In the genomic region with DNA sequence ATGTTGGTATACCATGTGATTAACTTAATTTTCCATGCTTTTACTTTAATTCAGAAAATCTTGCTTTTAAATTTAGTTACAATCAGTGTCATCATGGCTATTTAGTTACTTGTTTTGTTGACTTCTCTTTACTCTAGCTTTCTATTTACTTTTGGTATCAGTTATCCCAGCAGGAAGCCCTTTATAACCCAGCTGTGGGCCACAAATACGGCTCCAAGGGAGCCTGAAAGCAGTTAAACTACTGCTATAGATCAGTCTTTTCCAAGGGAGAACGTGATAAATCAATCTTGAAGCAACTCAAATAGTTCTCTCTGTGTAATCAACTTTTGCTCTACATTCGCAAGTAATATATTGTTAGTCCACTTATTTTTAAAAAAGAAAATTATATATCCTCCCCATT, we compare ENCODE assay signal across 1 cellular context.
A peak's percentile ranks its signal among the peaks of the same experiment; 100 is the strongest.
TF ChIP-seq lines count a peak whose summit lies in the region.

No MANE protein-coding gene starts in this region.

TF ChIP-seq in HEK293, 187 proteins besides CTCF, POLR2A, EP300 and RAD21 (continued from another document and continues in another):
- TF ChIP-seq MZF1 (tag by site-specific recombination; IDR thresholded peaks at IDR 0.05; ENCODE audit: borderline replicate concordance) (no peak), SALL2 (tag by site-specific recombination; IDR thresholded peaks at IDR 0.05; ENCODE audit: borderline replicate concordance) (no peak), ZNF169 (tag by site-specific recombination; IDR thresholded peaks at IDR 0.05) (no peak), ZNF311 (tag by site-specific recombination; IDR thresholded peaks at IDR 0.05; ENCODE audit: borderline replicate concordance) (no peak), HIC1 (tag by site-specific recombination; IDR thresholded peaks at IDR 0.05) (peak; percentile 29; the same call in 1 of the 2 replicates), SCRT1 (tag by site-specific recombination; IDR thresholded peaks at IDR 0.05; ENCODE audit: borderline replicate concordance) (no peak), ATF2 (tag by site-specific recombination; IDR thresholded peaks at IDR 0.05; ENCODE audit: low read depth) (peak; percentile 61; the same call in 1 of the 2 replicates), ZNF138 (tag by site-specific recombination; IDR thresholded peaks at IDR 0.05; ENCODE audit: borderline replicate concordance) (no peak), ZBTB11 (tag by site-specific recombination; conservative IDR thresholded peaks at IDR 0.05; ENCODE audit: low read depth) (no peak), ZBTB20 (tag by site-specific recombination; IDR thresholded peaks at IDR 0.05) (no peak), ZNF2 (tag by site-specific recombination; IDR thresholded peaks at IDR 0.05) (no peak), ZSCAN23 (tag by site-specific recombination; IDR thresholded peaks at IDR 0.05) (no peak), ZNF426 (tag by site-specific recombination; IDR thresholded peaks at IDR 0.05) (no peak), ZNF335 (tag by site-specific recombination; conservative IDR thresholded peaks at IDR 0.05) (no peak), ZNF350 (tag by site-specific recombination; IDR thresholded peaks at IDR 0.05) (no peak), KLF10 (tag by site-specific recombination; IDR thresholded peaks at IDR 0.05) (peak; percentile 36; the same call in 1 of the 2 replicates), ZBTB8A (tag by site-specific recombination; IDR thresholded peaks at IDR 0.05) (peak; percentile 49), ZSCAN16 (tag by site-specific recombination; IDR thresholded peaks at IDR 0.05) (no peak), ZNF623 (tag by site-specific recombination; IDR thresholded peaks at IDR 0.05) (no peak), ZNF518A (tag by site-specific recombination; conservative IDR thresholded peaks at IDR 0.05; ENCODE audit: low read depth) (no peak), ZNF501 (tag by site-specific recombination; IDR thresholded peaks at IDR 0.05) (peak; percentile 31; the same call in 1 of the 2 replicates), ZNF670 (tag by site-specific recombination; IDR thresholded peaks at IDR 0.05; ENCODE audit: low read depth) (no peak), REPIN1 (tag by site-specific recombination; IDR thresholded peaks at IDR 0.05; ENCODE audit: low read depth) (no peak), KLF16 (tag by site-specific recombination; IDR thresholded peaks at IDR 0.05) (no peak), ZFP3 (tag by site-specific recombination; IDR thresholded peaks at IDR 0.05; ENCODE audit: low read depth) (no peak), TSHZ1 (tag by site-specific recombination; IDR thresholded peaks at IDR 0.05; ENCODE audit: borderline replicate concordance) (no peak), WT1 (tag by site-specific recombination; IDR thresholded peaks at IDR 0.05) (0 out of 2 replicates have a peak, but pooled peaks have one; percentile 30), ZNF157 (tag by site-specific recombination; IDR thresholded peaks at IDR 0.05) (no peak), BCL11A (tag by site-specific recombination; IDR thresholded peaks at IDR 0.05; ENCODE audit: low read depth) (no peak), ZNF555 (tag by site-specific recombination; conservative IDR thresholded peaks at IDR 0.05) (no peak), ZNF239 (tag by site-specific recombination; IDR thresholded peaks at IDR 0.05) (no peak), ZNF571 (tag by site-specific recombination; IDR thresholded peaks at IDR 0.05) (no peak), ZNF133 (tag by site-specific recombination; IDR thresholded peaks at IDR 0.05) (no peak), ZNF629 (tag by site-specific recombination; IDR thresholded peaks at IDR 0.05) (peak; percentile 45), ZNF175 (tag by site-specific recombination; IDR thresholded peaks at IDR 0.05) (no peak), ZNF473 (tag by site-specific recombination; IDR thresholded peaks at IDR 0.05) (no peak), ZFHX2 (tag by site-specific recombination; conservative IDR thresholded peaks at IDR 0.05) (no peak)
- TF ChIP-seq, protein P1, sequence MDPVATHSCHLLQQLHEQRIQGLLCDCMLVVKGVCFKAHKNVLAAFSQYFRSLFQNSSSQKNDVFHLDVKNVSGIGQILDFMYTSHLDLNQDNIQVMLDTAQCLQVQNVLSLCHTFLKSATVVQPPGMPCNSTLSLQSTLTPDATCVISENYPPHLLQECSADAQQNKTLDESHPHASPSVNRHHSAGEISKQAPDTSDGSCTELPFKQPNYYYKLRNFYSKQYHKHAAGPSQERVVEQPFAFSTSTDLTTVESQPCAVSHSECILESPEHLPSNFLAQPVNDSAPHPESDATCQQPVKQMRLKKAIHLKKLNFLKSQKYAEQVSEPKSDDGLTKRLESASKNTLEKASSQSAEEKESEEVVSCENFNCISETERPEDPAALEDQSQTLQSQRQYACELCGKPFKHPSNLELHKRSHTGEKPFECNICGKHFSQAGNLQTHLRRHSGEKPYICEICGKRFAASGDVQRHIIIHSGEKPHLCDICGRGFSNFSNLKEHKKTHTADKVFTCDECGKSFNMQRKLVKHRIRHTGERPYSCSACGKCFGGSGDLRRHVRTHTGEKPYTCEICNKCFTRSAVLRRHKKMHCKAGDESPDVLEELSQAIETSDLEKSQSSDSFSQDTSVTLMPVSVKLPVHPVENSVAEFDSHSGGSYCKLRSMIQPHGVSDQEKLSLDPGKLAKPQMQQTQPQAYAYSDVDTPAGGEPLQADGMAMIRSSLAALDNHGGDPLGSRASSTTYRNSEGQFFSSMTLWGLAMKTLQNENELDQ (tag by site-specific recombination; IDR thresholded peaks at IDR 0.05; ENCODE audit: low read depth): no peak
- TF ChIP-seq, protein P2, sequence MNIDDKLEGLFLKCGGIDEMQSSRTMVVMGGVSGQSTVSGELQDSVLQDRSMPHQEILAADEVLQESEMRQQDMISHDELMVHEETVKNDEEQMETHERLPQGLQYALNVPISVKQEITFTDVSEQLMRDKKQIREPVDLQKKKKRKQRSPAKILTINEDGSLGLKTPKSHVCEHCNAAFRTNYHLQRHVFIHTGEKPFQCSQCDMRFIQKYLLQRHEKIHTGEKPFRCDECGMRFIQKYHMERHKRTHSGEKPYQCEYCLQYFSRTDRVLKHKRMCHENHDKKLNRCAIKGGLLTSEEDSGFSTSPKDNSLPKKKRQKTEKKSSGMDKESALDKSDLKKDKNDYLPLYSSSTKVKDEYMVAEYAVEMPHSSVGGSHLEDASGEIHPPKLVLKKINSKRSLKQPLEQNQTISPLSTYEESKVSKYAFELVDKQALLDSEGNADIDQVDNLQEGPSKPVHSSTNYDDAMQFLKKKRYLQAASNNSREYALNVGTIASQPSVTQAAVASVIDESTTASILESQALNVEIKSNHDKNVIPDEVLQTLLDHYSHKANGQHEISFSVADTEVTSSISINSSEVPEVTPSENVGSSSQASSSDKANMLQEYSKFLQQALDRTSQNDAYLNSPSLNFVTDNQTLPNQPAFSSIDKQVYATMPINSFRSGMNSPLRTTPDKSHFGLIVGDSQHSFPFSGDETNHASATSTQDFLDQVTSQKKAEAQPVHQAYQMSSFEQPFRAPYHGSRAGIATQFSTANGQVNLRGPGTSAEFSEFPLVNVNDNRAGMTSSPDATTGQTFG (tag by site-specific recombination; IDR thresholded peaks at IDR 0.05; ENCODE audit: borderline replicate concordance): no peak
